ENCODE assay signal across 22 cellular contexts in genomic region chr6:33677153-33677660, GRCh38. TPM values are rescaled to one million over a fixed set of nuclear protein-coding genes. Genes with fewer than 3 reads are reported as not detected.
DNase-seq lines count a peak whose midpoint lies in the region; ATAC-seq, FAIRE-seq and TF ChIP-seq lines count a peak whose summit lies in the region.
"Had no signal": no experiment of that assay in that cellular context is flagged by ENCODE, and none has a peak within 500 bp of the region (broad histone marks: within the 10 kb centered on the region; RNA-seq: fewer than 3 reads in every experiment).

No MANE protein-coding gene starts in this region.

- no peaks in the 10 kb centered on the region for H4K20me1 ChIP-seq in PC-9 (ENCODE audit: insufficient read depth)
- no peaks in the 10 kb centered on the region for H4K20me1 ChIP-seq in endothelial cell of umbilical vein (replicated peaks; ENCODE audit: control insufficient read depth, extremely low read depth, insufficient read depth, low read length)

- intact Hi-C loops in PC-9 (cut with micrococcal nuclease; ENCODE audit: unreplicated experiment) = no loop called here
- intact Hi-C loops in endothelial cell of umbilical vein (cut with micrococcal nuclease) = no loop called here

- TF ChIP-seq CTCF in PC-9 (conservative IDR thresholded peaks at IDR 0.05) (no peak), endothelial cell of umbilical vein (IDR thresholded peaks at IDR 0.05; ENCODE audit: extremely low read depth in 1 of 2, insufficient read depth in 1 of 2, low read depth in 1 of 2, low read length in 2 of 2) (no peak)

- H3K9ac ChIP-seq in endothelial cell of umbilical vein (replicated peaks; ENCODE audit: extremely low read depth, insufficient read depth, low read length) = no peak overlapping the region

- H2AFZ ChIP-seq in PC-9 = no peak overlapping the region
- H2AFZ ChIP-seq in endothelial cell of umbilical vein (ENCODE audit: low read depth, low read length) = no peak overlapping the region

- DNase-seq in EL (peak; percentile 54), PC-9 (no peak), endothelial cell of umbilical vein (ENCODE audit: low read depth, low spot score) (no peak), islet precursor cell (no peak), globus pallidus (ENCODE audit: low spot score) (no peak)
- DNase-seq in stimulated activated naive B cell treated with anti-CD40 and anti-IgM and Interleukin-4, amounts not matched to agents 10 μg/mL and 1 μg/mL and 100 μg/mL, for 72 hours = no peak
- DNase-seq: activated CD4-positive, alpha-beta T cell treated with anti-CD3 and anti-CD28 coated beads, Interleukin-2, amount 10 ng/mL, durations not matched to agents 7 days and 5 days; activated naive CD4-positive, alpha-beta T cell treated with anti-CD3 and anti-CD28 coated beads for 36 hours; aorta; DMS 273 treated with DMSO at 0.1 percent for 48 hours; effector memory CD8-positive, alpha-beta T cell; KG1; naive thymus-derived CD8-positive, alpha-beta T cell; NCI-H2081; NK-92 treated with Interleukin-12 subunit alpha and Interleukin-12 subunit beta, amount 100 ng/mL, for 24 hours; posterior cingulate gyrus; stimulated activated CD4-positive, alpha-beta T cell treated with anti-CD3 and anti-CD28 coated beads, Interleukin-2, amount 100 ng/mL, for 24 hours; transverse colon had no signal

- H3K27me3 Mint-ChIP-seq in stimulated activated naive B cell treated with anti-CD40 and anti-IgM and Interleukin-4, amounts not matched to agents 10 μg/mL and 1 μg/mL and 100 μg/mL, for 72 hours = no peaks in the 10 kb centered on the region
- H3K27me3 Mint-ChIP-seq: activated CD4-positive, alpha-beta T cell treated with anti-CD3 and anti-CD28 coated beads, Interleukin-2, amount 10 ng/mL, durations not matched to agents 7 days and 5 days; effector memory CD8-positive, alpha-beta T cell; naive thymus-derived CD8-positive, alpha-beta T cell; stimulated activated naive CD8-positive, alpha-beta T cell treated with anti-CD3 and anti-CD28 coated beads, Interleukin-15, Interleukin-2, amounts not matched to agents 100 ng/mL and 50 ng/mL, for 24 hours had no signal

- no peak overlapping the region for H3K4me2 ChIP-seq in PC-9
- no peak overlapping the region for H3K4me2 ChIP-seq in endothelial cell of umbilical vein (ENCODE audit: insufficient read depth, low read length)

- no peaks in the 10 kb centered on the region for H3K9me2 ChIP-seq in PC-9 (ENCODE audit: insufficient read depth)

- H3K27me3 ChIP-seq in PC-9 (ENCODE audit: insufficient read depth, low read depth) (no peaks in the 10 kb centered on the region), endothelial cell of umbilical vein (ENCODE audit: control insufficient read depth in 2 of 2, insufficient read depth in 2 of 2, low read length in 2 of 2) (no peaks in the 10 kb centered on the region)
- H3K27me3 ChIP-seq: transverse colon had no signal

- H3K36me3 ChIP-seq in PC-9 (ENCODE audit: low read depth) (peaks cover 30% of the 10 kb centered on the region), endothelial cell of umbilical vein (ENCODE audit: control insufficient read depth in 2 of 2, extremely low read depth in 1 of 2, insufficient read depth in 2 of 2, low read length in 2 of 2) (peaks cover 8 to 23% of the 10 kb centered on the region in 2 experiments)

- TF ChIP-seq POLR2A in endothelial cell of umbilical vein (IDR thresholded peaks at IDR 0.05; ENCODE audit: low read depth, low read length) = no peak

- no peak for ATAC-seq in stimulated activated naive B cell treated with anti-CD40 and anti-IgM and Interleukin-4, amounts not matched to agents 10 μg/mL and 1 μg/mL and 100 μg/mL, for 72 hours (replicated peaks)
- ATAC-seq: effector memory CD8-positive, alpha-beta T cell; naive thymus-derived CD8-positive, alpha-beta T cell had no signal

- no peak overlapping the region for H3K4me3 Mint-ChIP-seq in stimulated activated naive B cell treated with anti-CD40 and anti-IgM and Interleukin-4, amounts not matched to agents 10 μg/mL and 1 μg/mL and 100 μg/mL, for 72 hours
- H3K4me3 Mint-ChIP-seq: activated CD4-positive, alpha-beta T cell treated with anti-CD3 and anti-CD28 coated beads, Interleukin-2, amount 10 ng/mL, durations not matched to agents 7 days and 5 days; activated naive CD4-positive, alpha-beta T cell treated with anti-CD3 and anti-CD28 coated beads for 36 hours; effector memory CD8-positive, alpha-beta T cell; naive thymus-derived CD8-positive, alpha-beta T cell; stimulated activated naive CD8-positive, alpha-beta T cell treated with anti-CD3 and anti-CD28 coated beads, Interleukin-15, Interleukin-2, amounts not matched to agents 100 ng/mL and 50 ng/mL, for 24 hours had no signal

- H3K9me3 ChIP-seq in PC-9 (ENCODE audit: insufficient read depth, low read depth) (no peaks in the 10 kb centered on the region), endothelial cell of umbilical vein (replicated peaks; ENCODE audit: control insufficient read depth, insufficient read depth, low read length) (no peaks in the 10 kb centered on the region)
- H3K9me3 ChIP-seq: transverse colon had no signal

- FAIRE-seq in endothelial cell of umbilical vein (lab: Jason Lieb, UNC) = peak; percentile 74
- FAIRE-seq: TTC549 had no signal

- no peaks in the 10 kb centered on the region for H3K9me3 Mint-ChIP-seq in stimulated activated naive B cell treated with anti-CD40 and anti-IgM and Interleukin-4, amounts not matched to agents 10 μg/mL and 1 μg/mL and 100 μg/mL, for 72 hours
- H3K9me3 Mint-ChIP-seq: activated CD4-positive, alpha-beta T cell treated with anti-CD3 and anti-CD28 coated beads, Interleukin-2, amount 10 ng/mL, durations not matched to agents 7 days and 5 days; activated naive CD4-positive, alpha-beta T cell treated with anti-CD3 and anti-CD28 coated beads for 36 hours; effector memory CD8-positive, alpha-beta T cell; naive thymus-derived CD8-positive, alpha-beta T cell; stimulated activated naive CD8-positive, alpha-beta T cell treated with anti-CD3 and anti-CD28 coated beads, Interleukin-15, Interleukin-2, amounts not matched to agents 100 ng/mL and 50 ng/mL, for 24 hours had no signal

- H3K4me1 Mint-ChIP-seq in stimulated activated naive B cell treated with anti-CD40 and anti-IgM and Interleukin-4, amounts not matched to agents 10 μg/mL and 1 μg/mL and 100 μg/mL, for 72 hours = peaks cover 19 to 20% of the 10 kb centered on the region in 2 donors

- H3F3A ChIP-seq in PC-9 (ENCODE audit: insufficient read depth, low read depth) = peaks cover 19% of the 10 kb centered on the region; the same call in 1 of the 2 replicates

- CTCF ChIA-PET in PC-9 (lab: Charles Lee) (no interaction called here), endothelial cell of umbilical vein (lab: Charles Lee) (interaction anchor here (2.1 kb wide), 1 partner anchor 87 kb away, joined by 5 read pairs; no protein-coding TSS in a partner anchor)

- no peaks in the 10 kb centered on the region for H3K79me2 ChIP-seq in PC-9 (ENCODE audit: low read depth)
- H3K79me2 ChIP-seq in endothelial cell of umbilical vein (ENCODE audit: control insufficient read depth, insufficient read depth, low read length) = no peaks in the 10 kb centered on the region

- no peaks in the 10 kb centered on the region for H3K9me1 ChIP-seq in endothelial cell of umbilical vein (replicated peaks; ENCODE audit: control insufficient read depth, extremely low read depth, insufficient read depth, low read length)

- H3K27ac Mint-ChIP-seq in stimulated activated naive B cell treated with anti-CD40 and anti-IgM and Interleukin-4, amounts not matched to agents 10 μg/mL and 1 μg/mL and 100 μg/mL, for 72 hours = no peak overlapping the region
- H3K27ac Mint-ChIP-seq: activated CD4-positive, alpha-beta T cell treated with anti-CD3 and anti-CD28 coated beads, Interleukin-2, amount 10 ng/mL, durations not matched to agents 7 days and 5 days; activated naive CD4-positive, alpha-beta T cell treated with anti-CD3 and anti-CD28 coated beads for 36 hours had no signal

- dilution Hi-C loops in endothelial cell of umbilical vein (cut with MboI; ENCODE audit: extremely low pct_ligation_motif_present, low sequenced_read_pairs) = no loop called here

- BruUV-seq in PC-9 (replicated peaks; lab: Mats Ljungman, UMichigan) (TSS peak; percentile 6), endothelial cell of umbilical vein (replicated peaks; lab: Mats Ljungman, UMichigan) (no TSS peak)

- POLR2A ChIA-PET in PC-9 (lab: Charles Lee; ENCODE audit: unreplicated experiment) (no interaction called here), endothelial cell of umbilical vein (lab: Charles Lee) (no interaction called here)

- H3K27ac ChIP-seq in PC-9 = no peak overlapping the region
- peak overlapping the region; percentile 38 for H3K27ac ChIP-seq in endothelial cell of umbilical vein (ENCODE audit: insufficient read depth, low read depth, low read length)
- peak overlapping the region in 13 of 21 experiments; percentile 13 to 69 (median 50) for H3K27ac ChIP-seq in skin epidermis
- H3K27ac ChIP-seq: C4-2B, transverse colon had no signal

- H3K36me3 Mint-ChIP-seq in stimulated activated naive B cell treated with anti-CD40 and anti-IgM and Interleukin-4, amounts not matched to agents 10 μg/mL and 1 μg/mL and 100 μg/mL, for 72 hours = peaks cover 46 to 70% of the 10 kb centered on the region in 2 donors

- H3K4me3 ChIP-seq in PC-9 (no peak overlapping the region), endothelial cell of umbilical vein (replicated peaks in 1 of 3; ENCODE audit: insufficient read depth in 1 of 3, low read depth in 1 of 3, low read length in 3 of 3) (no peak overlapping the region), skin epidermis (no peak overlapping the region)
- H3K4me3 ChIP-seq: transverse colon had no signal

- H3K4me1 ChIP-seq in PC-9 (replicated peaks; ENCODE audit: insufficient read depth) (peaks cover 9% of the 10 kb centered on the region), endothelial cell of umbilical vein (ENCODE audit: control insufficient read depth, extremely low read depth, insufficient read depth, low read length) (peaks cover 25% of the 10 kb centered on the region)
- H3K4me1 ChIP-seq: transverse colon had no signal

RNA-seq across cellular contexts. Expression of gene UQCC2, which starts 34.3 kb away (rescaled TPM):
- total RNA-seq in PC-9 (2021) = 71.2 and 72.9 TPM in 2 replicates
- 91.5 and 95.3 TPM in 2 replicates for total RNA-seq in endothelial cell of umbilical vein
- polyA plus RNA-seq in endothelial cell of umbilical vein = 46.3 and 52.1 TPM in 2 replicates
- polyA plus RNA-seq in endothelial cell of umbilical vein (2011; cell fraction: cytosol; rRNA removed) = 52.0 and 53.8 TPM in 2 replicates
- polyA plus RNA-seq in endothelial cell of umbilical vein (2011; cell fraction: nucleus; rRNA removed) = 30.2 and 30.6 TPM in 2 replicates
- 115 and 117 TPM in 2 replicates for polyA plus RNA-seq in endothelial cell of umbilical vein (2012)
- polyA minus RNA-seq in endothelial cell of umbilical vein = 17.2 and 25.5 TPM in 2 replicates
- 35.3 TPM for polyA minus RNA-seq in endothelial cell of umbilical vein (2011; cell fraction: cytosol; rRNA and poly(A)+ RNA removed)
- 6.7 and 8.2 TPM in 2 replicates for polyA minus RNA-seq in endothelial cell of umbilical vein (2011; cell fraction: nucleus; rRNA and poly(A)+ RNA removed)

RNA-seq across cellular contexts. Expression of gene ITPR3, which starts 56.1 kb away (rescaled TPM):
- total RNA-seq in PC-9 (2021) (78.3 and 86.9 TPM in 2 replicates), endothelial cell of umbilical vein (40.5 and 52.2 TPM in 2 replicates)
- 28.8 and 31.9 TPM in 2 replicates for polyA plus RNA-seq in endothelial cell of umbilical vein
- 21.2 and 23.9 TPM in 2 replicates for polyA plus RNA-seq in endothelial cell of umbilical vein (2011; cell fraction: cytosol; rRNA removed)
- polyA plus RNA-seq in endothelial cell of umbilical vein (2011; cell fraction: nucleus; rRNA removed) = 168 and 176 TPM in 2 replicates
- polyA plus RNA-seq in endothelial cell of umbilical vein (2012) = 31.8 and 34.2 TPM in 2 replicates
- polyA minus RNA-seq in endothelial cell of umbilical vein = 46.8 and 51.3 TPM in 2 replicates
- 53.1 TPM for polyA minus RNA-seq in endothelial cell of umbilical vein (2011; cell fraction: cytosol; rRNA and poly(A)+ RNA removed)
- polyA minus RNA-seq in endothelial cell of umbilical vein (2011; cell fraction: nucleus; rRNA and poly(A)+ RNA removed) = 40.9 and 48.2 TPM in 2 replicates
